In genomic region chr9:129391215-129391614, GRCh38 we compare ENCODE assay signal across 31 cellular contexts.
A peak's percentile ranks its signal among the peaks of the same experiment; 100 is the strongest.
DNase-seq lines count a peak whose midpoint lies in the region; ATAC-seq, FAIRE-seq and TF ChIP-seq lines count a peak whose summit lies in the region.
"Had no signal": no experiment of that assay in that cellular context is flagged by ENCODE, and none has a peak within 500 bp of the region (broad histone marks: within the 10 kb centered on the region; RNA-seq: fewer than 3 reads in every experiment).

No MANE protein-coding gene starts in this region.

- H3K4me1 ChIP-seq in kidney (ENCODE audit: control insufficient read depth in 1 of 2, insufficient read depth in 1 of 2, low read depth in 1 of 2, low read length in 2 of 2): no peaks in the 10 kb centered on the region
- H3K4me1 ChIP-seq: SJSA1 had no signal

- H3K9ac ChIP-seq in kidney (ENCODE audit: low read length in 2 of 2): no peak overlapping the region

- no peak for TF ChIP-seq CTCF in CD14-positive monocyte (IDR thresholded peaks at IDR 0.05)
- no peak for TF ChIP-seq CTCF in kidney (IDR thresholded peaks at IDR 0.05; ENCODE audit: borderline replicate concordance, extremely low read depth, insufficient read depth)
- TF ChIP-seq CTCF in progenitor cell of endocrine pancreas (IDR thresholded peaks at IDR 0.05; ENCODE audit: unreplicated experiment): no peak

- H3K9me3 Mint-ChIP-seq in CD14-positive monocyte (no peaks in the 10 kb centered on the region), progenitor cell of endocrine pancreas (ENCODE audit: low read depth) (no peaks in the 10 kb centered on the region)
- no peaks in the 10 kb centered on the region for H3K9me3 Mint-ChIP-seq in activated T-helper 17 cell treated with anti-CD3 and anti-CD28 coated beads, Interleukin-2, amount 50 U/mL, for 72 hours
- H3K9me3 Mint-ChIP-seq: central memory CD8-positive, alpha-beta T cell; nephron progenitor cell; stimulated activated effector memory CD8-positive, alpha-beta T cell treated with anti-CD3 and anti-CD28 coated beads, Interleukin-12 subunit alpha, Interleukin-12 subunit beta, amount 100 ng/mL, for 72 hours had no signal

- H3K27ac ChIP-seq in kidney (ENCODE audit: low read depth in 2 of 2, low read length in 2 of 2): no peak overlapping the region
- H3K27ac ChIP-seq: HL-60, RWPE1, SJSA1, WERI-Rb-1 had no signal

- ATAC-seq in activated T-helper 17 cell treated with anti-CD3 and anti-CD28 coated beads, Interleukin-2, amount 50 U/mL, for 72 hours (replicated peaks): no peak
- no peak for ATAC-seq in sciatic nerve
- ATAC-seq: activated CD8-positive, alpha-beta T cell treated with anti-CD3 and anti-CD28 coated beads, Interleukin-2, amount 10 ng/mL, durations not matched to agents 7 days and 5 days; stimulated activated effector memory CD8-positive, alpha-beta T cell treated with anti-CD3 and anti-CD28 coated beads, Interleukin-12 subunit alpha, Interleukin-12 subunit beta, amount 100 ng/mL, for 72 hours had no signal

- H3K4me1 Mint-ChIP-seq in CD14-positive monocyte (peaks cover 6% of the 10 kb centered on the region), progenitor cell of endocrine pancreas (ENCODE audit: low read depth) (peaks cover 4% of the 10 kb centered on the region)
- H3K4me1 Mint-ChIP-seq in activated T-helper 17 cell treated with anti-CD3 and anti-CD28 coated beads, Interleukin-2, amount 50 U/mL, for 72 hours: no peaks in the 10 kb centered on the region
- H3K4me1 Mint-ChIP-seq: B cell; central memory CD8-positive, alpha-beta T cell; stimulated activated effector memory CD8-positive, alpha-beta T cell treated with anti-CD3 and anti-CD28 coated beads, Interleukin-12 subunit alpha, Interleukin-12 subunit beta, amount 100 ng/mL, for 72 hours had no signal

- peak; percentile 12 for DNase-seq in CD14-positive monocyte (ENCODE audit: low spot score)
- peak; percentile 63 for DNase-seq in kidney
- DNase-seq in sciatic nerve (ENCODE audit: low spot score): peak; percentile 53
- no peak for DNase-seq in NCI-H226
- no peak for DNase-seq in progenitor cell of endocrine pancreas (ENCODE audit: low spot score, unreplicated experiment)
- no peak for DNase-seq in NCI-H345 (lab: John Stamatoyannopoulos, UW)
- DNase-seq: ACHN; activated CD4-positive, alpha-beta T cell treated with anti-CD3 and anti-CD28 coated beads for 4 hours; activated CD8-positive, alpha-beta T cell treated with anti-CD3 and anti-CD28 coated beads, Interleukin-2, amount 10 ng/mL, durations not matched to agents 7 days and 5 days; activated gamma-delta T cell treated with Interleukin-2 at 50 U/mL for 16 hours; activated T-cell treated with anti-CD3 and anti-CD28 coated beads for 4 hours; dermis blood vessel endothelial cell; HCEC 1CT; mammary epithelial cell; MM.1S; NCI-H1105 treated with DMSO at 0.1 percent for 48 hours; NCI-H2029; NCI-H524 treated with DMSO at 0.1 percent for 48 hours; nephron progenitor cell; OCI-M1 had no signal

- FAIRE-seq in kidney (lab: Jason Lieb, UNC): no peak
- FAIRE-seq: frontal cortex, GM12892 had no signal

- intact Hi-C loops in CD14-positive monocyte (cut with micrococcal nuclease): no loop called here
- intact Hi-C loops in kidney (cut with DNase I): no loop called here
- intact Hi-C loops in sciatic nerve (cut with DNase I): no loop called here

- H3K27ac Mint-ChIP-seq in CD14-positive monocyte: peak overlapping the region in 1 of 7 donors; percentile 83
- H3K27ac Mint-ChIP-seq in activated T-helper 17 cell treated with anti-CD3 and anti-CD28 coated beads, Interleukin-2, amount 50 U/mL, for 72 hours: peak overlapping the region; percentile 6
- H3K27ac Mint-ChIP-seq in progenitor cell of endocrine pancreas: no peak overlapping the region
- H3K27ac Mint-ChIP-seq: activated CD8-positive, alpha-beta T cell treated with anti-CD3 and anti-CD28 coated beads, Interleukin-2, amount 10 ng/mL, durations not matched to agents 7 days and 5 days; B cell; nephron progenitor cell; stimulated activated effector memory CD8-positive, alpha-beta T cell treated with anti-CD3 and anti-CD28 coated beads, Interleukin-12 subunit alpha, Interleukin-12 subunit beta, amount 100 ng/mL, for 72 hours had no signal

- peaks cover 0 to 4% (median 0%) of the 10 kb centered on the region in 3 donors for H3K27me3 Mint-ChIP-seq in CD14-positive monocyte (ENCODE audit: low read depth in 3 of 3)
- no peaks in the 10 kb centered on the region for H3K27me3 Mint-ChIP-seq in activated T-helper 17 cell treated with anti-CD3 and anti-CD28 coated beads, Interleukin-2, amount 50 U/mL, for 72 hours
- peaks cover 8% of the 10 kb centered on the region for H3K27me3 Mint-ChIP-seq in progenitor cell of endocrine pancreas
- H3K27me3 Mint-ChIP-seq: central memory CD8-positive, alpha-beta T cell had no signal

- H3K9me3 ChIP-seq in kidney (ENCODE audit: control insufficient read depth in 1 of 2, low read length in 2 of 2): no peaks in the 10 kb centered on the region
- H3K9me3 ChIP-seq: SJSA1, uterus had no signal

- H3K4me3 Mint-ChIP-seq in CD14-positive monocyte (no peak overlapping the region), progenitor cell of endocrine pancreas (ENCODE audit: low read depth) (no peak overlapping the region)
- no peak overlapping the region for H3K4me3 Mint-ChIP-seq in activated T-helper 17 cell treated with anti-CD3 and anti-CD28 coated beads, Interleukin-2, amount 50 U/mL, for 72 hours
- H3K4me3 Mint-ChIP-seq: activated CD8-positive, alpha-beta T cell treated with anti-CD3 and anti-CD28 coated beads, Interleukin-2, amount 10 ng/mL, durations not matched to agents 7 days and 5 days; B cell; central memory CD8-positive, alpha-beta T cell; nephron progenitor cell; stimulated activated effector memory CD8-positive, alpha-beta T cell treated with anti-CD3 and anti-CD28 coated beads, Interleukin-12 subunit alpha, Interleukin-12 subunit beta, amount 100 ng/mL, for 72 hours had no signal

- H3K36me3 Mint-ChIP-seq in CD14-positive monocyte (no peaks in the 10 kb centered on the region), progenitor cell of endocrine pancreas (ENCODE audit: insufficient read depth) (no peaks in the 10 kb centered on the region)
- H3K36me3 Mint-ChIP-seq in activated T-helper 17 cell treated with anti-CD3 and anti-CD28 coated beads, Interleukin-2, amount 50 U/mL, for 72 hours (ENCODE audit: low read depth): no peaks in the 10 kb centered on the region
- H3K36me3 Mint-ChIP-seq: stimulated activated effector memory CD8-positive, alpha-beta T cell treated with anti-CD3 and anti-CD28 coated beads, Interleukin-12 subunit alpha, Interleukin-12 subunit beta, amount 100 ng/mL, for 72 hours had no signal

- no peak overlapping the region for H3K4me3 ChIP-seq in kidney (ENCODE audit: low read length in 2 of 2)
- H3K4me3 ChIP-seq: SJSA1, uterus had no signal

- no peaks in the 10 kb centered on the region for H3K36me3 ChIP-seq in kidney (ENCODE audit: control insufficient read depth in 1 of 2, insufficient read depth in 2 of 2, low read length in 2 of 2)
- H3K36me3 ChIP-seq: SJSA1, uterus, WERI-Rb-1 had no signal

Comparison
In these comparisons a context has a peak if more than half of its experiments do, and no peak if none do; other contexts are left out.
1. DNase-seq: peak in CD14-positive monocyte (single experiment), kidney (single experiment) and sciatic nerve (single experiment); none in NCI-H226 (single experiment), progenitor cell of endocrine pancreas (single experiment) and NCI-H345 (single experiment).